30 cellular contexts compared by ENCODE assay signal in the genomic region with DNA sequence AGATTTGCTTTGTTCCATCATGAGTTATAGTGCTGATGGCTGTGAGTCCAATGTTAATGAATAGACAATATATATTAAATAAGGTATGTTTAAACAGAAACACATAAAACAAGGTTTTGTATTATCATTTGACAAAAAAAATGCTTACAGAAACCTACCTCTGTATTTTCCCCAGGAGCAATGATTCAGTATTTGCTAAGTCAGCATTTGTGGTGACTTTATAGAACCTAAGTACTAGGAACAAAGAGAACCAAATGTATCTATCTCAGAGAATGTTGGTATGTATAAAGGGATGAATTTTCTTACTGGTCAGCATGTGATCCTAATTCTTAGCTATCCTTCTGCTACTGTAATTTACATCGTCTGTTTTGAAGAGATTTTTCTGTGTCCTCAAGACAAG.
"Had no signal": no experiment of that assay in that cellular context is flagged by ENCODE, and none has a peak within 500 bp of the region (broad histone marks: within the 10 kb centered on the region; RNA-seq: fewer than 3 reads in every experiment).

No MANE protein-coding gene starts in this region.

- H3K4me2 ChIP-seq: PC-9 had no signal

- H2AFZ ChIP-seq: PC-9 had no signal

- H3K27ac Mint-ChIP-seq: T-cell had no signal

- ATAC-seq: Panc1, Right ventricle myocardium inferior, SK-N-SH treated with all-trans-retinoic acid at 6 μM for 48 hours, T-cell had no signal

- H3K4me1 ChIP-seq: SJCRH30 had no signal

- H3K36me3 Mint-ChIP-seq: T-cell had no signal

- FAIRE-seq: RCC 7860 had no signal

- H3K27ac ChIP-seq: PC-9, RWPE1, SJCRH30, SK-N-MC had no signal

- H3K27me3 Mint-ChIP-seq: T-cell had no signal

- H3K36me3 ChIP-seq: SJCRH30 had no signal

- H3K9me3 ChIP-seq: SJCRH30 had no signal

- DNase-seq: MM.1S, MV-4-11, NCI-H1092, NCI-H1105, NCI-H1417 treated with DMSO at 0.1 percent for 48 hours, NCI-H1436 treated with DMSO at 0.1 percent for 48 hours, NCI-H1694 treated with DMSO at 0.1 percent for 48 hours, NCI-H187 treated with DMSO at 0.1 percent for 48 hours, NCI-H2029, NCI-H2081, NCI-H2171 treated with DMSO at 0.1 percent for 48 hours, NCI-H226, NCI-H446 treated with DMSO at 0.1 percent for 48 hours, NCI-H510A, NCI-H524, NCI-H526, NCI-H69, NCI-H748 treated with DMSO at 0.1 percent for 48 hours, NCI-H82, PC-9, SHP77, SIG-M5, SJCRH30, T-cell had no signal

- H3K4me1 Mint-ChIP-seq: T-cell had no signal

- H3K4me3 ChIP-seq: PC-9, SJCRH30, SK-N-MC had no signal

- H3K4me3 Mint-ChIP-seq: T-cell had no signal

- H3K27me3 ChIP-seq: SJCRH30 had no signal
